Comparison of ENCODE assay signal across 9 cellular contexts in genomic region chr9:2570615-2571479, GRCh38. TPM values are rescaled to one million over a fixed set of nuclear protein-coding genes. Genes with fewer than 3 reads are reported as not detected.
DNase-seq lines count a peak whose midpoint lies in the region; ATAC-seq and TF ChIP-seq lines count a peak whose summit lies in the region.
"Had no signal": no experiment of that assay in that cellular context is flagged by ENCODE, and none has a peak within 500 bp of the region (broad histone marks: within the 10 kb centered on the region; RNA-seq: fewer than 3 reads in every experiment).

No MANE protein-coding gene starts in this region.

- DNase-seq in EH (ENCODE audit: low read depth) (peak; percentile 90), HT1080 (ENCODE audit: low read depth) (peak; percentile 93), RPMI8226 (peak; percentile 98), epithelial cell of proximal tubule (ENCODE audit: low read depth) (peak; percentile 46), osteocyte (ENCODE audit: extremely low spot score, unreplicated experiment) (no peak), D341Med (ENCODE audit: low spot score) (no peak), NCI-H187 treated with DMSO at 0.1 percent for 48 hours (lab: John Stamatoyannopoulos, UW) (no peak)

- H3K4me3 Mint-ChIP-seq in osteocyte (ENCODE audit: unreplicated experiment): no peak overlapping the region

- no peak overlapping the region for H3K4me3 ChIP-seq in epithelial cell of proximal tubule (ENCODE audit: low read depth, low read length)

- no peaks in the 10 kb centered on the region for H3K27me3 Mint-ChIP-seq in osteocyte (ENCODE audit: unreplicated experiment)

- peaks cover 21% of the 10 kb centered on the region for H3K4me1 Mint-ChIP-seq in osteocyte (ENCODE audit: unreplicated experiment)

- H3K27ac Mint-ChIP-seq in osteocyte (ENCODE audit: unreplicated experiment): peak overlapping the region; percentile 64

- TF ChIP-seq CTCF in epithelial cell of proximal tubule (conservative IDR thresholded peaks at IDR 0.05; ENCODE audit: low read depth, low read length) (no peak), osteocyte (IDR thresholded peaks at IDR 0.05) (no peak)

- H3K9me3 Mint-ChIP-seq in osteocyte (ENCODE audit: unreplicated experiment): peaks cover 3% of the 10 kb centered on the region

- no peaks in the 10 kb centered on the region for H3K36me3 Mint-ChIP-seq in osteocyte (ENCODE audit: unreplicated experiment)

- peak; percentile 97 for ATAC-seq in GM21529 (IDR thresholded peaks at IDR 0.05; ENCODE audit: unreplicated experiment)
- ATAC-seq: Panc1 had no signal

RNA-seq across cellular contexts. Expression of gene VLDLR, which starts 50.7 kb away (rescaled TPM):
- total RNA-seq in HT1080 (2014; rRNA removed; shearing (Covaris generic)): 5.2 and 6.3 TPM in 2 replicates
- polyA plus RNA-seq in HT1080 (2015; cell fraction: cytosol; rRNA removed): 23.5 and 30.2 TPM in 2 replicates
- 54.4 and 54.8 TPM in 2 replicates for polyA plus RNA-seq in HT1080 (2015; cell fraction: nucleus; rRNA removed)
- total RNA-seq in epithelial cell of proximal tubule: 7.5 and 16.4 TPM in 2 replicates
- total RNA-seq in osteocyte: 18.5 and 20.5 TPM in 2 replicates

Comparison
In these comparisons a context has a peak if more than half of its experiments do, and no peak if none do; other contexts are left out.
1. DNase-seq: peak in EH (single experiment), HT1080 (single experiment), RPMI8226 (single experiment) and epithelial cell of proximal tubule (single experiment); none in osteocyte (single experiment), D341Med (single experiment) and NCI-H187 treated with DMSO at 0.1 percent for 48 hours (single experiment).